25 cellular contexts compared by ENCODE assay signal in the genomic region with DNA sequence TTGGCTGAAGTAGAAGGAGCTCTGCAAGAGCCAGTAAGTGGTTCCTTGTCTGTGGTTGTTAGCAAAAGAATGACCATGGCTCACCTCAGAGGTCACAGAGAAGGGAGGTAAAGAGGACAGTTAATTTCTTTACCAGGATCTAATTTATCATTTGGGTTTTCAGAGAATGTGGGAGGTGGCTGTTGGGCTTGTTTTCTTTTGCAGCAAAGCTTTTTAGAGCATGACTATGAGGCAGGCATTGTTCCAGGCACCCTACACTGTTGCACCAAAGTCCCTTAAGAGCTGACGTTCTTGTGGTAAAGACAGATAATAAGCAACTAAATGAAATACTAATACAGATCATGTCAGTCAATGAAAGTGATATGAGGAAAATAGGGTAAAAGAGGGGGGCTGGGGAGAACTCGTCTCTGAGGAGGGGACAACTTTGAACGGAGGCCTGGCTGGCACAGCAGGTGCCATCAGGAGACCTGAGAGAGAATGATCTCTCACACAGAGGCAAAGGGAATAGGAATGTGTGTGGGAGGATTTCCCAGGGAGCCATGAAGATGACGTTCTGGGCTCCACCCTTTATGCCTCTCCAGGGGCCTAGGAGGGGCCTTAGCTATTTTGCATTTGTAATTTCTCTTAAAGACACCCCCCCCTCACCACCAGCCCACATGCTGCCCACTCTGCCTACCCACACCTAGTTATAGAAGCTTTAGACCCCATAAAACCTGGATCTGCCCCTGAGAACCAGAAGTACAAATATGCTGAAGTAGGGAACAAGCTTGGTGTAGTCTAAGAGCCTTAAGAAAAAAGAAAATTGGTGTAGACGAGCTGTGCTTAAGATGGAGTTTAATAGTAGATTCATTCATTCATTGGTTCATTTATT.
DNase-seq lines count a peak whose midpoint lies in the region; ATAC-seq and TF ChIP-seq lines count a peak whose summit lies in the region.
"Had no signal": no experiment of that assay in that cellular context is flagged by ENCODE, and none has a peak within 500 bp of the region (broad histone marks: within the 10 kb centered on the region; RNA-seq: fewer than 3 reads in every experiment).

No MANE protein-coding gene starts in this region.

- intact Hi-C loops in testis (cut with DNase I; ENCODE audit: low total_unique reads) (no loop called here), head of caudate nucleus (cut with DNase I) (no loop called here)

- H3K27ac ChIP-seq in testis = no peak overlapping the region
- H3K27ac ChIP-seq: A549; BLaER1 treated with 17β-estradiol and CSF1 and Interleukin-3, amounts not matched to agents 10 nM and 100 nM; gastroesophageal sphincter; neutrophil; spleen had no signal

- WGBS in testis, 2 donors = 59 to 66% methylated on average over 5 of the region's 5 CpGs

- peak; percentile 14 for DNase-seq in Caki2 (ENCODE audit: low read depth)
- no peak for DNase-seq in WTC11 (ENCODE audit: low spot score)
- DNase-seq in fibroblast of mammary gland (ENCODE audit: low read depth) = peak; percentile 92
- DNase-seq in mesothelial cell of epicardium (ENCODE audit: low spot score in 2 of 2, unreplicated experiment in 2 of 2) = no peak
- DNase-seq in testis = no peak
- DNase-seq in head of caudate nucleus = no peak
- DNase-seq in activated CD4-positive, alpha-beta memory T cell treated with anti-CD3 and anti-CD28 coated beads, Interleukin-2, amount 10 ng/mL, durations not matched to agents 7 days and 5 days = no peak
- DNase-seq: activated CD4-positive, alpha-beta T cell treated with anti-CD3 and anti-CD28 coated beads for 1 hour; dermis blood vessel endothelial cell; EL; left ventricle myocardium superior; mucosa of descending colon; NCI-H1694; NCI-H69; Right ventricle myocardium superior; spleen; SW 1271 had no signal

- H3K4me3 Mint-ChIP-seq in WTC11 (no peak overlapping the region), mesothelial cell of epicardium (no peak overlapping the region)
- no peak overlapping the region for H3K4me3 Mint-ChIP-seq in activated CD4-positive, alpha-beta memory T cell treated with anti-CD3 and anti-CD28 coated beads, Interleukin-2, amount 10 ng/mL, durations not matched to agents 7 days and 5 days
- H3K4me3 Mint-ChIP-seq: activated naive CD4-positive, alpha-beta T cell treated with anti-CD3 and anti-CD28 coated beads, Interleukin-2, amount 50 U/mL, for 24 hours had no signal

- TF ChIP-seq POLR2A in testis (IDR thresholded peaks at IDR 0.05) = no peak

- CTCF ChIA-PET in WTC11 (lab: Charles Lee) = interaction anchor here (0.9 to 2.0 kb wide), 3 partner anchors 15 to 259 kb away, joined by 3 to 4 read pairs (median 3); no protein-coding TSS in a partner anchor
- CTCF ChIA-PET in activated CD4-positive, alpha-beta memory T cell treated with anti-CD3 and anti-CD28 coated beads, Interleukin-2, amount 10 ng/mL, durations not matched to agents 7 days and 5 days (lab: Charles Lee) = no interaction called here

- peaks cover 34% of the 10 kb centered on the region for H3K9me3 Mint-ChIP-seq in WTC11
- peaks cover 25% of the 10 kb centered on the region for H3K9me3 Mint-ChIP-seq in mesothelial cell of epicardium
- no peaks in the 10 kb centered on the region for H3K9me3 Mint-ChIP-seq in activated CD4-positive, alpha-beta memory T cell treated with anti-CD3 and anti-CD28 coated beads, Interleukin-2, amount 10 ng/mL, durations not matched to agents 7 days and 5 days

- H3K27ac Mint-ChIP-seq in WTC11 (no peak overlapping the region), mesothelial cell of epicardium (peak overlapping the region; percentile 77)
- no peak overlapping the region for H3K27ac Mint-ChIP-seq in activated CD4-positive, alpha-beta memory T cell treated with anti-CD3 and anti-CD28 coated beads, Interleukin-2, amount 10 ng/mL, durations not matched to agents 7 days and 5 days
- H3K27ac Mint-ChIP-seq: activated naive CD4-positive, alpha-beta T cell treated with anti-CD3 and anti-CD28 coated beads, Interleukin-2, amount 50 U/mL, for 24 hours had no signal

- in situ Hi-C loops in Caki2 (cut with HindIII; ENCODE audit: low pct_unique_long_range_greater_than_20kb, low sequenced_read_pairs) = no loop called here

- no peaks in the 10 kb centered on the region for H3K4me1 ChIP-seq in testis
- H3K4me1 ChIP-seq: breast epithelium had no signal

- H3K36me3 ChIP-seq in testis (ENCODE audit: low read depth, missing control alignments) = no peaks in the 10 kb centered on the region
- H3K36me3 ChIP-seq: breast epithelium, gastroesophageal sphincter, neutrophil, spleen had no signal

- H3K27me3 Mint-ChIP-seq in WTC11 (ENCODE audit: low read depth) = no peaks in the 10 kb centered on the region; the same call in 1 of the 2 replicates
- no peaks in the 10 kb centered on the region for H3K27me3 Mint-ChIP-seq in mesothelial cell of epicardium (ENCODE audit: low read depth)
- H3K27me3 Mint-ChIP-seq in activated CD4-positive, alpha-beta memory T cell treated with anti-CD3 and anti-CD28 coated beads, Interleukin-2, amount 10 ng/mL, durations not matched to agents 7 days and 5 days = no peaks in the 10 kb centered on the region

- POLR2A ChIA-PET in WTC11 (lab: Charles Lee) = no interaction called here
- POLR2A ChIA-PET in activated CD4-positive, alpha-beta memory T cell treated with anti-CD3 and anti-CD28 coated beads, Interleukin-2, amount 10 ng/mL, durations not matched to agents 7 days and 5 days (lab: Charles Lee) = no interaction called here

- H3K36me3 Mint-ChIP-seq in WTC11 = peaks cover 32% of the 10 kb centered on the region
- H3K36me3 Mint-ChIP-seq in mesothelial cell of epicardium = peaks cover 27% of the 10 kb centered on the region
- no peaks in the 10 kb centered on the region for H3K36me3 Mint-ChIP-seq in activated CD4-positive, alpha-beta memory T cell treated with anti-CD3 and anti-CD28 coated beads, Interleukin-2, amount 10 ng/mL, durations not matched to agents 7 days and 5 days (ENCODE audit: low read depth)
- H3K36me3 Mint-ChIP-seq: activated naive CD4-positive, alpha-beta T cell treated with anti-CD3 and anti-CD28 coated beads, Interleukin-2, amount 50 U/mL, for 24 hours had no signal

- H3K4me3 ChIP-seq in fibroblast of mammary gland (ENCODE audit: control insufficient read depth, low read depth, low read length) (no peak overlapping the region), testis (no peak overlapping the region)
- H3K4me3 ChIP-seq: A549; BLaER1 treated with 17β-estradiol and CSF1 and Interleukin-3, amounts not matched to agents 10 nM and 100 nM; breast epithelium; gastroesophageal sphincter; K562; mucosa of descending colon; spleen had no signal

- TF ChIP-seq CTCF in WTC11 (IDR thresholded peaks at IDR 0.05) = no peak
- no peak for TF ChIP-seq CTCF in fibroblast of mammary gland (conservative IDR thresholded peaks at IDR 0.05; ENCODE audit: control insufficient read depth, insufficient read depth, low read depth, low read length)
- no peak for TF ChIP-seq CTCF in mesothelial cell of epicardium (IDR thresholded peaks at IDR 0.05; ENCODE audit: unreplicated experiment)
- TF ChIP-seq CTCF in testis (IDR thresholded peaks at IDR 0.05) = no peak

- H3K9me3 ChIP-seq in testis = no peaks in the 10 kb centered on the region
- H3K9me3 ChIP-seq: neutrophil had no signal

- H3K4me1 Mint-ChIP-seq in WTC11 = peaks cover 27% of the 10 kb centered on the region
- peaks cover 59% of the 10 kb centered on the region for H3K4me1 Mint-ChIP-seq in mesothelial cell of epicardium
- H3K4me1 Mint-ChIP-seq in activated CD4-positive, alpha-beta memory T cell treated with anti-CD3 and anti-CD28 coated beads, Interleukin-2, amount 10 ng/mL, durations not matched to agents 7 days and 5 days = no peaks in the 10 kb centered on the region
- H3K4me1 Mint-ChIP-seq: activated naive CD4-positive, alpha-beta T cell treated with anti-CD3 and anti-CD28 coated beads, Interleukin-2, amount 50 U/mL, for 24 hours had no signal

- H3K27me3 ChIP-seq in testis = no peaks in the 10 kb centered on the region
- H3K27me3 ChIP-seq: BLaER1 treated with 17β-estradiol and CSF1 and Interleukin-3, amounts not matched to agents 10 nM and 100 nM; breast epithelium; gastroesophageal sphincter; neutrophil; spleen had no signal

- ATAC-seq in WTC11 (peak; percentile 40), HG02970 (IDR thresholded peaks at IDR 0.05; ENCODE audit: low FRiP score, unreplicated experiment) (no peak)
- ATAC-seq: A549, gastroesophageal sphincter, K562, left ventricle myocardium superior, mucosa of descending colon had no signal

TF ChIP-seq in WTC11, 78 proteins besides CTCF, POLR2A, EP300 and RAD21 (continues in another document):
- TF ChIP-seq ZNF232 (CRISPR knock-in tag; IDR thresholded peaks at IDR 0.05) = no peak
- TF ChIP-seq SOX15 (CRISPR knock-in tag; IDR thresholded peaks at IDR 0.05) = no peak
- no peak for TF ChIP-seq TCF7 (CRISPR knock-in tag; IDR thresholded peaks at IDR 0.05; ENCODE audit: low read depth)
- TF ChIP-seq, protein P1, sequence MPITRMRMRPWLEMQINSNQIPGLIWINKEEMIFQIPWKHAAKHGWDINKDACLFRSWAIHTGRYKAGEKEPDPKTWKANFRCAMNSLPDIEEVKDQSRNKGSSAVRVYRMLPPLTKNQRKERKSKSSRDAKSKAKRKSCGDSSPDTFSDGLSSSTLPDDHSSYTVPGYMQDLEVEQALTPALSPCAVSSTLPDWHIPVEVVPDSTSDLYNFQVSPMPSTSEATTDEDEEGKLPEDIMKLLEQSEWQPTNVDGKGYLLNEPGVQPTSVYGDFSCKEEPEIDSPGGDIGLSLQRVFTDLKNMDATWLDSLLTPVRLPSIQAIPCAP (CRISPR knock-in tag; IDR thresholded peaks at IDR 0.05) = no peak

Comparison
In these comparisons a context has a peak if more than half of its experiments do, and no peak if none do; other contexts are left out.
1. DNase-seq: peak in Caki2 (single experiment) and fibroblast of mammary gland (single experiment); none in WTC11 (single experiment), mesothelial cell of epicardium (0 of 2), testis (single experiment), head of caudate nucleus (0 of 42) and activated CD4-positive, alpha-beta memory T cell treated with anti-CD3 and anti-CD28 coated beads, Interleukin-2, amount 10 ng/mL, durations not matched to agents 7 days and 5 days (single experiment).